ENCODE assay signal across 21 cellular contexts in the genomic region with DNA sequence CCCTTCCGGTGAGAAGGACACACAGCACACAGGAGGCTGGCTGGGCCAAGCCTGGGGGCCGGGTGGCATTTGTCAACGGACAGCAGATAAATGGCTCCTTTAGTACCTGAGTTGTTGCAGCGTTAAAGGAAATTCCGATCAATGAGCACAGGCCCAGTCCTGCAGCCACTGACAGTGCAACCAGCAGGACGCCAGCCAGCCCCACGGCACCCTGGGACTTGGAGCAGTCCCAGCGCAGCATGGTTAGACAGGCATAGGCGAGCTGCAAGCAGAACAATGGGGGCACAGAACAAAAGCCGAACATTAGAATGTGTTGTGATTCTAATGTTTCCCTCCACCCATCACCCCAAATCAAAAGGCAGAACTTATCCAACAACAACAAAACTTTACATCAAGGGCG. TPM values are rescaled to one million over a fixed set of nuclear protein-coding genes. Genes with fewer than 3 reads are reported as not detected.
DNase-seq lines count a peak whose midpoint lies in the region; ATAC-seq, FAIRE-seq and TF ChIP-seq lines count a peak whose summit lies in the region.
"Had no signal": no experiment of that assay in that cellular context is flagged by ENCODE, and none has a peak within 500 bp of the region (broad histone marks: within the 10 kb centered on the region; RNA-seq: fewer than 3 reads in every experiment).

No MANE protein-coding gene starts in this region.

- dilution Hi-C loops in keratinocyte (cut with MboI; ENCODE audit: extremely low pct_ligation_motif_present, low sequenced_read_pairs), result no loop called here

- H3K36me3 ChIP-seq in HAP-1 (replicated peaks) (peaks cover 65% of the 10 kb centered on the region), keratinocyte (ENCODE audit: control insufficient read depth in 2 of 2, extremely low read depth in 1 of 2, insufficient read depth in 2 of 2, low read length in 2 of 2) (peaks cover 0 to 7% of the 10 kb centered on the region in 2 experiments), prostate gland (peaks cover 7% of the 10 kb centered on the region in 2 donors)
- H3K36me3 ChIP-seq: breast epithelium had no signal

- H3K27me3 ChIP-seq in HAP-1 (ENCODE audit: low read depth) (no peaks in the 10 kb centered on the region), keratinocyte (ENCODE audit: control insufficient read depth, extremely low read depth, insufficient read depth, low read length) (no peaks in the 10 kb centered on the region), prostate gland (replicated peaks; ENCODE audit: insufficient read depth) (no peaks in the 10 kb centered on the region)
- H3K27me3 ChIP-seq in CD4-positive, alpha-beta T cell (ENCODE audit: control insufficient read depth, insufficient read depth, low read length), result no peaks in the 10 kb centered on the region
- H3K27me3 ChIP-seq: breast epithelium had no signal

- 58% methylated on average over 11 of the region's 11 CpGs for WGBS in prostate gland

- CTCF ChIA-PET in CD4-positive, alpha-beta T cell (lab: Charles Lee), result no interaction called here

- intact Hi-C loops in prostate gland (cut with DNase I), result no loop called here
- intact Hi-C loops in CD4-positive, alpha-beta T cell (cut with DNase I, micrococcal nuclease), result no loop called here

- ATAC-seq in HG03460 (IDR thresholded peaks at IDR 0.05; ENCODE audit: unreplicated experiment) (no peak), HG03521 (IDR thresholded peaks at IDR 0.05; ENCODE audit: unreplicated experiment) (no peak)
- ATAC-seq in CD4-positive, alpha-beta T cell (ENCODE audit: poor library complexity), result no peak
- ATAC-seq: activated T-cell treated with anti-CD3 and anti-CD28 coated beads, Interleukin-2, amount 50 U/mL, for 72 hours; natural killer cell treated with Interleukin-12 subunit alpha and Interleukin-12 subunit beta and Interleukin-15 and Interleukin-18, amount 100 ng/mL, for 72 hours had no signal

- no peak overlapping the region for H3K4me3 Mint-ChIP-seq in CD4-positive, alpha-beta T cell
- H3K4me3 Mint-ChIP-seq: activated naive CD8-positive, alpha-beta T cell treated with anti-CD3 and anti-CD28 coated beads, Interleukin-2, amount 10 ng/mL, durations not matched to agents 7 days and 5 days; activated T-cell treated with anti-CD3 and anti-CD28 coated beads, Interleukin-2, amount 50 U/mL, for 72 hours; natural killer cell treated with Interleukin-12 subunit alpha and Interleukin-12 subunit beta and Interleukin-15 and Interleukin-18, amount 100 ng/mL, for 72 hours had no signal

- no peak for TF ChIP-seq CTCF in keratinocyte (optimal IDR thresholded peaks at IDR 0.05 in 1 of 3, IDR thresholded peaks at IDR 0.05 in 1 of 3, conservative IDR thresholded peaks at IDR 0.05 in 1 of 3; ENCODE audit: extremely low read depth in 1 of 3, insufficient read depth in 2 of 3, low read length in 3 of 3)
- TF ChIP-seq CTCF in prostate gland (IDR thresholded peaks at IDR 0.05), result no peak
- no peak for TF ChIP-seq CTCF in CD4-positive, alpha-beta T cell (IDR thresholded peaks at IDR 0.05)

- peaks cover 34% of the 10 kb centered on the region for H3K4me1 ChIP-seq in HAP-1
- peaks cover 10% of the 10 kb centered on the region for H3K4me1 ChIP-seq in keratinocyte (ENCODE audit: control insufficient read depth, extremely low read depth, insufficient read depth, low read length)
- no peaks in the 10 kb centered on the region for H3K4me1 ChIP-seq in prostate gland (replicated peaks)
- H3K4me1 ChIP-seq: breast epithelium had no signal

- peak overlapping the region; percentile 23 for H3K4me2 ChIP-seq in keratinocyte (ENCODE audit: control insufficient read depth, extremely low read depth, insufficient read depth, low read depth, low read length)

- H2AFZ ChIP-seq in keratinocyte (ENCODE audit: control insufficient read depth, low read length), result peak overlapping the region; percentile 6

- H3K27ac ChIP-seq in keratinocyte (ENCODE audit: control insufficient read depth, insufficient read depth, low read length) (no peak overlapping the region), prostate gland (no peak overlapping the region)
- no peak overlapping the region for H3K27ac ChIP-seq in CD4-positive, alpha-beta T cell (ENCODE audit: low read depth, low read length)
- H3K27ac ChIP-seq: breast epithelium had no signal

- POLR2A ChIA-PET in CD4-positive, alpha-beta T cell (lab: Charles Lee), result no interaction called here

- H3K9me1 ChIP-seq in keratinocyte (ENCODE audit: control insufficient read depth, extremely low read depth, insufficient read depth, low read length), result no peaks in the 10 kb centered on the region

- H3K79me2 ChIP-seq in keratinocyte (ENCODE audit: control insufficient read depth, insufficient read depth, low read length), result no peaks in the 10 kb centered on the region

- H3K4me3 ChIP-seq in HAP-1 (no peak overlapping the region), keratinocyte (ENCODE audit: control insufficient read depth in 2 of 3, extremely low read depth in 1 of 3, insufficient read depth in 2 of 3, low read depth in 1 of 3, low read length in 3 of 3) (no peak overlapping the region), prostate gland (no peak overlapping the region)
- H3K4me3 ChIP-seq: breast epithelium had no signal

- in situ Hi-C loops in HAP-1 (cut with MboI; ENCODE audit: low sequenced_read_pairs), result no loop called here

- no peak overlapping the region for H3K9ac ChIP-seq in keratinocyte (ENCODE audit: control insufficient read depth, extremely low read depth, insufficient read depth, low read length)

- no peaks in the 10 kb centered on the region for H3K27me3 Mint-ChIP-seq in CD4-positive, alpha-beta T cell

- no peaks in the 10 kb centered on the region for H3K9me3 Mint-ChIP-seq in CD4-positive, alpha-beta T cell
- H3K9me3 Mint-ChIP-seq: activated naive CD8-positive, alpha-beta T cell treated with anti-CD3 and anti-CD28 coated beads, Interleukin-2, amount 10 ng/mL, durations not matched to agents 7 days and 5 days; activated T-cell treated with anti-CD3 and anti-CD28 coated beads, Interleukin-2, amount 50 U/mL, for 72 hours; natural killer cell treated with Interleukin-12 subunit alpha and Interleukin-12 subunit beta and Interleukin-15 and Interleukin-18, amount 100 ng/mL, for 72 hours had no signal

- H3K9me3 ChIP-seq in HAP-1 (no peaks in the 10 kb centered on the region), keratinocyte (ENCODE audit: control insufficient read depth, low read depth, low read length) (no peaks in the 10 kb centered on the region), prostate gland (no peaks in the 10 kb centered on the region)
- H3K9me3 ChIP-seq in CD4-positive, alpha-beta T cell (ENCODE audit: control insufficient read depth, low read length), result no peaks in the 10 kb centered on the region
- H3K9me3 ChIP-seq: breast epithelium had no signal

- H3K4me1 Mint-ChIP-seq in CD4-positive, alpha-beta T cell (ENCODE audit: low read depth), result no peaks in the 10 kb centered on the region

- H4K20me1 ChIP-seq in keratinocyte (ENCODE audit: control insufficient read depth, extremely low read depth, insufficient read depth, low read length), result no peaks in the 10 kb centered on the region

- H3K27ac Mint-ChIP-seq in CD4-positive, alpha-beta T cell, result no peak overlapping the region
- H3K27ac Mint-ChIP-seq: activated naive CD8-positive, alpha-beta T cell treated with anti-CD3 and anti-CD28 coated beads, Interleukin-2, amount 10 ng/mL, durations not matched to agents 7 days and 5 days; activated T-cell treated with anti-CD3 and anti-CD28 coated beads, Interleukin-2, amount 50 U/mL, for 72 hours; natural killer cell treated with Interleukin-12 subunit alpha and Interleukin-12 subunit beta and Interleukin-15 and Interleukin-18, amount 100 ng/mL, for 72 hours had no signal

- peaks cover 92% of the 10 kb centered on the region for H3K36me3 Mint-ChIP-seq in CD4-positive, alpha-beta T cell (ENCODE audit: low read depth)

- no peak for TF ChIP-seq POLR2A in prostate gland (IDR thresholded peaks at IDR 0.05)

- DNase-seq in HAP-1 (ENCODE audit: low spot score in 2 of 2) (peak; percentile 80 to 85), cerebellar cortex (ENCODE audit: low spot score) (peak; percentile 37), keratinocyte (ENCODE audit: low read depth, low spot score) (no peak), prostate gland (ENCODE audit: low spot score) (peak; percentile 74)
- DNase-seq in CD4-positive, alpha-beta T cell, result no peak
- DNase-seq: activated CD4-positive, CD25-positive, alpha-beta regulatory T cell treated with anti-CD3 and anti-CD28 coated beads, Interleukin-2, amount 50 U/mL, for 72 hours; activated naive CD8-positive, alpha-beta T cell treated with anti-CD3 and anti-CD28 coated beads, Interleukin-2, amount 10 ng/mL, durations not matched to agents 7 days and 5 days; activated T-cell treated with anti-CD3 and anti-CD28 coated beads, Interleukin-2, amount 50 U/mL, for 72 hours; DMS79 treated with DMSO at 0.1 percent for 48 hours; effector CD8-positive, alpha-beta T cell; islet precursor cell; KG1; mesendoderm; MV-4-11; NCI-H2029 treated with DMSO at 0.1 percent for 48 hours; NK-92 treated with Interleukin-12 subunit alpha and Interleukin-12 subunit beta, amount 100 ng/mL, for 24 hours; T1000 had no signal

- FAIRE-seq in keratinocyte (lab: Jason Lieb, UNC), result peak; percentile 81

RNA-seq across cellular contexts. Expression of a gene that starts 39.3 kb away (rescaled TPM):
- polyA plus RNA-seq in keratinocyte, result 0.82 to 1.7 TPM (median 1.5 TPM) in 3 replicates
- polyA plus RNA-seq in keratinocyte (2011; ENCODE audit: low read depth), result 2.2 TPM
- polyA plus RNA-seq in keratinocyte (2011; cell fraction: cytosol; rRNA removed), result 0.91 and 1.1 TPM in 2 replicates
- polyA plus RNA-seq in keratinocyte (2011; cell fraction: nucleus; rRNA removed), result 5.1 and 5.9 TPM in 2 replicates
- polyA plus RNA-seq in keratinocyte (2012; ENCODE audit: low replicate concordance), result 1.6 and 2.7 TPM in 2 replicates
- 1.3 to 11.4 TPM (median 8.5 TPM) in 3 replicates for polyA minus RNA-seq in keratinocyte
- polyA minus RNA-seq in keratinocyte (2011; cell fraction: cytosol; rRNA and poly(A)+ RNA removed), result 9.8 TPM
- polyA minus RNA-seq in keratinocyte (2011; cell fraction: nucleus; rRNA and poly(A)+ RNA removed), result 6.8 and 15.2 TPM in 2 replicates
- 100 to 1,000 TPM in 1 of 2 donors, 10 to 100 TPM in 1; 27.5 to 108 TPM for total RNA-seq in prostate gland
- 10 to 100 TPM; 15.8 to 17.0 TPM for total RNA-seq in CD4-positive, alpha-beta T cell

Comparison
In these comparisons a context has a peak if more than half of its experiments do, and no peak if none do; other contexts are left out.
1. DNase-seq: peak in HAP-1 (2 of 2), cerebellar cortex (single experiment) and prostate gland (single experiment); none in keratinocyte (single experiment) and CD4-positive, alpha-beta T cell (0 of 10).